ENCODE assay signal across 29 cellular contexts in the genomic region with DNA sequence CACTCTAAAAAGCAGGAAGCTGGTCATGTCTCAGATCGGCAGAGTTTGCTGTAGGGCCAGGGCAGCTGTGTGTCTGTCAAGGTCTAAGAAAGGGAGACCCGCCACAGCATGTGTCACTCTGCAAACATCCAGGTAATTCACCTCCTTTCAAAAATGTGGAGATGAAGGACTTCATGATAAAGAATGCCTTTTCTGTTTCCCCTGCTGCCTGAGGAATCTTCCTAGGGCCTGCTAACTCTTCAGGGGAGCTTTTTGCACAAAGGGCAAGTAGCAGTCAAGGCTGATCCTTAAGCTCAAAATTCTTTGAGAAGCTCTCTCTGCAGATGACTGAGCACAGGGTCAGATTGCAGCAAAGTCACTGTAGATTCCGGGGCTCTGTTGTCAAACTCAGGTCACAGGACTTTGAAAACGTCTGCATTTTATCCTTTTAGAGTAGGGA. TPM values are rescaled to one million over a fixed set of nuclear protein-coding genes. Genes with fewer than 3 reads are reported as not detected.
DNase-seq lines count a peak whose midpoint lies in the region; ATAC-seq and TF ChIP-seq lines count a peak whose summit lies in the region.
"Had no signal": no experiment of that assay in that cellular context is flagged by ENCODE, and none has a peak within 500 bp of the region (broad histone marks: within the 10 kb centered on the region; RNA-seq: fewer than 3 reads in every experiment).

No MANE protein-coding gene starts in this region.

- no peak overlapping the region for H2AK5ac ChIP-seq in mesenchymal stem cell (ENCODE audit: low read length, severe bottlenecking)

- WGBS in HUES64, result 22% methylated on average over 4 of the region's 4 CpGs
- WGBS in endodermal cell (ENCODE audit: insufficient coverage in 1 of 2, insufficient read length in 1 of 2), 2 experiments, result 25 to 26% methylated on average over 1 to 4 of the region's 4 CpGs
- 64% methylated on average over 4 of the region's 4 CpGs for WGBS in mesenchymal stem cell
- 27% methylated on average over 4 of the region's 4 CpGs for WGBS in smooth muscle cell (ENCODE audit: low lambda C conversion rate)

- H3K9me3 Mint-ChIP-seq in endodermal cell (peaks cover 5% of the 10 kb centered on the region), progenitor cell of endocrine pancreas (ENCODE audit: low read depth) (peaks cover 6% of the 10 kb centered on the region)

- no peaks in the 10 kb centered on the region for H3K79me2 ChIP-seq in smooth muscle cell (ENCODE audit: low read depth)

- H3K4me3 ChIP-seq in HUES64 (ENCODE audit: low read length) (no peak overlapping the region), endodermal cell (ENCODE audit: low read length) (peak overlapping the region; percentile 19), mesenchymal stem cell (ENCODE audit: insufficient read depth in 1 of 2, low read depth in 1 of 2, low read length in 2 of 2) (no peak overlapping the region), smooth muscle cell (no peak overlapping the region), BE2C (ENCODE audit: low read depth, low read length) (no peak overlapping the region)
- H3K4me3 ChIP-seq: adrenal gland, body of pancreas, left lung, pancreas, right lobe of liver, SJCRH30, upper lobe of left lung had no signal

- H3K4me1 Mint-ChIP-seq in endodermal cell (peaks cover 34% of the 10 kb centered on the region), progenitor cell of endocrine pancreas (ENCODE audit: low read depth) (peaks cover 8% of the 10 kb centered on the region)
- H3K4me1 Mint-ChIP-seq: stimulated activated memory B cell treated with anti-CD40 and anti-IgM and Interleukin-4, amounts not matched to agents 10 μg/mL and 1 μg/mL and 100 μg/mL, for 72 hours had no signal

- no peak overlapping the region for H3K23ac ChIP-seq in mesenchymal stem cell (ENCODE audit: low read length in 2 of 2)

- H2BK120ac ChIP-seq in mesenchymal stem cell (ENCODE audit: low read depth, low read length), result no peak overlapping the region

- H3K4ac ChIP-seq in mesenchymal stem cell (ENCODE audit: low read depth in 1 of 2, low read length in 2 of 2), result no peak overlapping the region

- ATAC-seq in HG02571 (IDR thresholded peaks at IDR 0.05; ENCODE audit: unreplicated experiment), result no peak
- ATAC-seq: body of pancreas; left lung; naive thymus-derived CD4-positive, alpha-beta T cell; pancreas; right lobe of liver; stimulated activated memory B cell treated with anti-CD40 and anti-IgM and Interleukin-4, amounts not matched to agents 10 μg/mL and 1 μg/mL and 100 μg/mL, for 72 hours had no signal

- no peaks in the 10 kb centered on the region for H3K36me3 ChIP-seq in HUES64 (ENCODE audit: insufficient read depth, low read length)
- H3K36me3 ChIP-seq in endodermal cell (ENCODE audit: control insufficient read depth, insufficient read depth, low read length), result no peaks in the 10 kb centered on the region
- peaks cover 2 to 35% of the 10 kb centered on the region in 2 experiments for H3K36me3 ChIP-seq in mesenchymal stem cell (ENCODE audit: control insufficient read depth in 1 of 2, insufficient read depth in 2 of 2, low read depth in 1 of 2, low read length in 2 of 2)
- H3K36me3 ChIP-seq in smooth muscle cell (ENCODE audit: low read depth), result no peaks in the 10 kb centered on the region
- H3K36me3 ChIP-seq in BE2C, result no peaks in the 10 kb centered on the region
- H3K36me3 ChIP-seq: adrenal gland, left lung, pancreas, right lobe of liver, SJCRH30, upper lobe of left lung had no signal

- no peak overlapping the region for H2BK12ac ChIP-seq in mesenchymal stem cell (ENCODE audit: low read length in 2 of 2)

- H3K4me2 ChIP-seq in mesenchymal stem cell (ENCODE audit: low read length, poor library complexity, severe bottlenecking) (no peak overlapping the region), smooth muscle cell (no peak overlapping the region)

- no peak overlapping the region for H2BK15ac ChIP-seq in mesenchymal stem cell (ENCODE audit: low read depth, poor library complexity, severe bottlenecking)

- TF ChIP-seq CTCF in endodermal cell (conservative IDR thresholded peaks at IDR 0.05) (no peak), smooth muscle cell (IDR thresholded peaks at IDR 0.05; ENCODE audit: borderline replicate concordance, insufficient read depth, poor library complexity, severe bottlenecking) (no peak), progenitor cell of endocrine pancreas (IDR thresholded peaks at IDR 0.05; ENCODE audit: unreplicated experiment) (no peak), BE2C (IDR thresholded peaks at IDR 0.05; ENCODE audit: low read depth, low read length) (no peak)

- H3K27me3 Mint-ChIP-seq in endodermal cell (ENCODE audit: insufficient read depth), result no peaks in the 10 kb centered on the region
- peaks cover 9% of the 10 kb centered on the region for H3K27me3 Mint-ChIP-seq in progenitor cell of endocrine pancreas
- H3K27me3 Mint-ChIP-seq: naive thymus-derived CD4-positive, alpha-beta T cell; stimulated activated memory B cell treated with anti-CD40 and anti-IgM and Interleukin-4, amounts not matched to agents 10 μg/mL and 1 μg/mL and 100 μg/mL, for 72 hours had no signal

- H4K8ac ChIP-seq in mesenchymal stem cell (ENCODE audit: low read length), result no peak overlapping the region

- H3K79me1 ChIP-seq in mesenchymal stem cell (replicated peaks; ENCODE audit: low read length, poor library complexity, severe bottlenecking), result no peaks in the 10 kb centered on the region

- H3K9ac ChIP-seq in HUES64 (ENCODE audit: low read depth, low read length) (no peak overlapping the region), endodermal cell (ENCODE audit: extremely low read depth, low read length, poor library complexity, severe bottlenecking) (peak overlapping the region; percentile 41), mesenchymal stem cell (ENCODE audit: low read length) (no peak overlapping the region), smooth muscle cell (ENCODE audit: low read depth) (no peak overlapping the region)

- peaks cover 17% of the 10 kb centered on the region for H3K9me3 ChIP-seq in HUES64 (ENCODE audit: insufficient read depth, low read depth, low read length)
- peaks cover 40% of the 10 kb centered on the region for H3K9me3 ChIP-seq in endodermal cell (ENCODE audit: control insufficient read depth, low read length)
- H3K9me3 ChIP-seq in mesenchymal stem cell (ENCODE audit: control insufficient read depth, low read length), result peaks cover 5% of the 10 kb centered on the region
- H3K9me3 ChIP-seq in smooth muscle cell (replicated peaks; ENCODE audit: low read depth), result no peaks in the 10 kb centered on the region
- no peaks in the 10 kb centered on the region for H3K9me3 ChIP-seq in BE2C
- H3K9me3 ChIP-seq: adrenal gland, body of pancreas, pancreas, right lobe of liver, upper lobe of left lung had no signal

- H3K36me3 Mint-ChIP-seq in endodermal cell (ENCODE audit: low read depth), result no peaks in the 10 kb centered on the region
- peaks cover 2% of the 10 kb centered on the region for H3K36me3 Mint-ChIP-seq in progenitor cell of endocrine pancreas (ENCODE audit: insufficient read depth)

- H3K27ac Mint-ChIP-seq in endodermal cell (peak overlapping the region; percentile 79), progenitor cell of endocrine pancreas (no peak overlapping the region)
- H3K27ac Mint-ChIP-seq: CD14-positive monocyte; naive thymus-derived CD4-positive, alpha-beta T cell; stimulated activated memory B cell treated with anti-CD40 and anti-IgM and Interleukin-4, amounts not matched to agents 10 μg/mL and 1 μg/mL and 100 μg/mL, for 72 hours had no signal

- no peak overlapping the region for H3K18ac ChIP-seq in mesenchymal stem cell (ENCODE audit: low read depth in 1 of 2, low read length in 2 of 2)

- H3K4me3 Mint-ChIP-seq in endodermal cell, result no peak overlapping the region
- H3K4me3 Mint-ChIP-seq in progenitor cell of endocrine pancreas (ENCODE audit: low read depth), result no peak overlapping the region
- H3K4me3 Mint-ChIP-seq: CD14-positive monocyte; naive thymus-derived CD4-positive, alpha-beta T cell; stimulated activated memory B cell treated with anti-CD40 and anti-IgM and Interleukin-4, amounts not matched to agents 10 μg/mL and 1 μg/mL and 100 μg/mL, for 72 hours had no signal

- no peaks in the 10 kb centered on the region for H3K27me3 ChIP-seq in HUES64 (ENCODE audit: insufficient read depth, low read length)
- H3K27me3 ChIP-seq in endodermal cell (ENCODE audit: control insufficient read depth, insufficient read depth, low read length, poor library complexity, severe bottlenecking), result no peaks in the 10 kb centered on the region
- no peaks in the 10 kb centered on the region for H3K27me3 ChIP-seq in mesenchymal stem cell (ENCODE audit: control insufficient read depth in 1 of 2, insufficient read depth in 1 of 2, low read length in 2 of 2)
- H3K27me3 ChIP-seq in smooth muscle cell (ENCODE audit: low read depth), result no peaks in the 10 kb centered on the region
- H3K27me3 ChIP-seq in BE2C, result no peaks in the 10 kb centered on the region
- H3K27me3 ChIP-seq: adrenal gland, body of pancreas, left lung, pancreas, right lobe of liver, SJCRH30, upper lobe of left lung had no signal

- H4K20me1 ChIP-seq in smooth muscle cell (ENCODE audit: low read depth), result no peaks in the 10 kb centered on the region

- H3K14ac ChIP-seq in mesenchymal stem cell (ENCODE audit: low read length in 2 of 2), result no peak overlapping the region

- H3F3A ChIP-seq in smooth muscle cell (ENCODE audit: low read depth), result no peaks in the 10 kb centered on the region

- no peak overlapping the region for H2AFZ ChIP-seq in mesenchymal stem cell (ENCODE audit: low read depth, low read length)
- no peak overlapping the region for H2AFZ ChIP-seq in smooth muscle cell (ENCODE audit: low read depth)

- H3K4me1 ChIP-seq in HUES64 (ENCODE audit: insufficient read depth, low read length), result peaks cover 19% of the 10 kb centered on the region; the same call in 1 of the 2 replicates
- peaks cover 21% of the 10 kb centered on the region for H3K4me1 ChIP-seq in endodermal cell (ENCODE audit: control insufficient read depth, insufficient read depth, low read length)
- H3K4me1 ChIP-seq in mesenchymal stem cell (ENCODE audit: control insufficient read depth, insufficient read depth, low read depth, low read length), result peaks cover 6% of the 10 kb centered on the region
- peaks cover 9% of the 10 kb centered on the region for H3K4me1 ChIP-seq in smooth muscle cell (ENCODE audit: low read depth)
- no peaks in the 10 kb centered on the region for H3K4me1 ChIP-seq in BE2C
- H3K4me1 ChIP-seq: adrenal gland, body of pancreas, left lung, pancreas, right lobe of liver, upper lobe of left lung had no signal

- no peak overlapping the region for H4K91ac ChIP-seq in mesenchymal stem cell (ENCODE audit: low read length)

- peak; percentile 81 for DNase-seq in endodermal cell
- no peak for DNase-seq in mesenchymal stem cell
- DNase-seq in smooth muscle cell (lab: John Stamatoyannopoulos, UW; ENCODE audit: unreplicated experiment), result no peak
- DNase-seq in progenitor cell of endocrine pancreas (ENCODE audit: low spot score, unreplicated experiment), result no peak
- no peak for DNase-seq in BE2C
- DNase-seq: activated CD4-positive, alpha-beta T cell treated with anti-CD3 and anti-CD28 coated beads, Interleukin-2, amount 50 U/mL, for 48 hours; activated CD4-positive, CD25-positive, alpha-beta regulatory T cell; activated naive CD4-positive, alpha-beta T cell treated with Interleukin-2 at 50 U/mL for 16 hours; adrenal gland; body of pancreas; Calu3; head of caudate nucleus; left lung; naive thymus-derived CD4-positive, alpha-beta T cell; NCI-H1694; NCI-H526; pancreas; right lobe of liver; stimulated activated CD4-positive, alpha-beta T cell treated with anti-CD3 and anti-CD28 coated beads, Interleukin-12 subunit alpha, Interleukin-12 subunit beta, amount 100 ng/mL, for 4 hours; stimulated activated CD4-positive, alpha-beta T cell treated with anti-CD3 and anti-CD28 coated beads, Interleukin-4, amount 100 ng/mL, for 24 hours; substantia nigra; upper lobe of left lung had no signal

- H2BK5ac ChIP-seq in mesenchymal stem cell (ENCODE audit: low read depth, low read length, poor library complexity, severe bottlenecking), result peak overlapping the region; percentile 0

- H3K27ac ChIP-seq in HUES64 (ENCODE audit: low read depth, low read length) (peak overlapping the region; percentile 78), endodermal cell (ENCODE audit: low read depth, low read length) (peak overlapping the region; percentile 67), mesenchymal stem cell (ENCODE audit: low read length, poor library complexity, severe bottlenecking) (peak overlapping the region; percentile 5), smooth muscle cell (ENCODE audit: low read depth) (peak overlapping the region; percentile 9)
- H3K27ac ChIP-seq: adrenal gland, body of pancreas, epithelial cell of prostate, HL-60, left lung, pancreas, right lobe of liver, SJCRH30, upper lobe of left lung had no signal

RNA-seq across cellular contexts. Expression of gene RASL11B, which starts 21.1 kb away (rescaled TPM):
- 42.3 TPM for polyA plus RNA-seq in HUES64 (2013, experiment 1 of 2)
- polyA plus RNA-seq in HUES64 (2013, experiment 2 of 2), result 44.6 TPM
- total RNA-seq in endodermal cell, result 10 to 100 TPM in 1 of 2 donors, 1 to 10 TPM in 1; 7.0 to 12.7 TPM
- 35.2 TPM for polyA plus RNA-seq in endodermal cell (2013, experiment 1 of 2)
- polyA plus RNA-seq in endodermal cell (2013, experiment 2 of 2), result 28.1 TPM
- 0.15 TPM for polyA plus RNA-seq in mesenchymal stem cell (2013, experiment 1 of 2)
- polyA plus RNA-seq in mesenchymal stem cell (2013, experiment 2 of 2), result 0.36 TPM
- 42.9 and 47.0 TPM in 2 replicates for total RNA-seq in smooth muscle cell
- 44.3 and 59.6 TPM in 2 replicates for polyA plus RNA-seq in smooth muscle cell
- 9.3 and 9.7 TPM in 2 replicates for total RNA-seq in progenitor cell of endocrine pancreas
- polyA plus RNA-seq in BE2C (2012; ENCODE audit: insufficient read depth, insufficient read length, low read depth), result 6.5 TPM
- polyA plus RNA-seq: CD14-positive monocyte had no signal

Comparison
In these comparisons a context has a peak if more than half of its experiments do, and no peak if none do; other contexts are left out.
1. H3K27ac ChIP-seq: peak in every context shown above with its lines; median percentile 78 in HUES64; 67 in endodermal cell; 9 in smooth muscle cell; 5 in mesenchymal stem cell.